ENCODE assay signal across 1 cellular context in the genomic region with DNA sequence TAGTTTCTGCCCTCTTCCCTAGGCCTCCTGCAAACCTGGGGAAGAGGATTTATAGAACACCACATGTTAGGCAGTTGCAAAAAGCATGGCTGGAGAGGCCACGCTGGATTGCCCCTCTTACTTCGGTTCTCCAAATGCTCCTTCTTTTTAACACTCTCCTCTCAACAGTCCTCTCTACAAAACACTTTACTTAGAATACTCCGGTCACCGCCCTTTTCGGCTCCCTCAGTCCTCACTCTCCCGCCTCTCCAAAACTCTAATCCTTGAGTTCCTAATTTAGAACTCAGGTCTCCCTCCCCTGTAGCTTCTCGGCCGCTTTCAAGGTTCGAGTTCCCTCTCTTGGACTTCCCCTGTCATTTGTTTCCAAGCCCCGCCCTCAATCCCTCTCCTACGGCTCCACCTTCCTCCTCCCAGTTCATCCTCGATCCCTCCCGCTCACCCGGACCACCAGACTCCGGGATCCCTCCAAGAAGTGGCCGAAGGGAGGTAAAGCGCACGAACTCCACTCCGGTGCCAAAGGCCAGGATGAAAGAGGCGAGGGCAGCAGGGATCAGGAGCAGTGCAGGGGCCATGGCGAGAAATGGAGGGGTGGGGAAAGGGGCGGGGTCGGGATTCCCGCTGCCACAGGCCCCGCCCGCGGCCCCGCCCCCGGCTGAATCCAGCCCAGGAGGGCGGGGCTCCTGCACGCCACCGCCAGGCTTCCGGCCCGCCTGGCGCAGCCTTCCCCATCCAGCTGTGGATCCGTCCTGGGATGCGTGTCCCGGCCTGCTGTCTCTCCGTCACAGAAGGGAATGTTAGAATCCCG.
TF ChIP-seq lines count a peak whose summit lies in the region.

A gene with protein sequence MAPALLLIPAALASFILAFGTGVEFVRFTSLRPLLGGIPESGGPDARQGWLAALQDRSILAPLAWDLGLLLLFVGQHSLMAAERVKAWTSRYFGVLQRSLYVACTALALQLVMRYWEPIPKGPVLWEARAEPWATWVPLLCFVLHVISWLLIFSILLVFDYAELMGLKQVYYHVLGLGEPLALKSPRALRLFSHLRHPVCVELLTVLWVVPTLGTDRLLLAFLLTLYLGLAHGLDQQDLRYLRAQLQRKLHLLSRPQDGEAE (minus strand): TSS at position 582 of the 805 bp plus-strand sequence. CDS start 10 bp downstream, at position 572.

TF ChIP-seq in HepG2, 621 proteins besides CTCF, POLR2A, EP300 and RAD21 (continued from another document and continues in another):
- peak; percentile 25; the same call in 1 of the 2 replicates for TF ChIP-seq UBTF (CRISPR knock-in tag; IDR thresholded peaks at IDR 0.05)
- peak; percentile 78 for TF ChIP-seq ZNF263 (CRISPR knock-in tag; IDR thresholded peaks at IDR 0.05)
- TF ChIP-seq SNAPC5 (CRISPR knock-in tag; IDR thresholded peaks at IDR 0.05; ENCODE audit: borderline replicate concordance) = no peak
- TF ChIP-seq ZNF670 (CRISPR knock-in tag; IDR thresholded peaks at IDR 0.05; ENCODE audit: borderline replicate concordance) = peak; percentile 64; the same call in 1 of the 2 replicates
- no peak for TF ChIP-seq ZNF720 (CRISPR knock-in tag; IDR thresholded peaks at IDR 0.05)
- TF ChIP-seq, protein P1, sequence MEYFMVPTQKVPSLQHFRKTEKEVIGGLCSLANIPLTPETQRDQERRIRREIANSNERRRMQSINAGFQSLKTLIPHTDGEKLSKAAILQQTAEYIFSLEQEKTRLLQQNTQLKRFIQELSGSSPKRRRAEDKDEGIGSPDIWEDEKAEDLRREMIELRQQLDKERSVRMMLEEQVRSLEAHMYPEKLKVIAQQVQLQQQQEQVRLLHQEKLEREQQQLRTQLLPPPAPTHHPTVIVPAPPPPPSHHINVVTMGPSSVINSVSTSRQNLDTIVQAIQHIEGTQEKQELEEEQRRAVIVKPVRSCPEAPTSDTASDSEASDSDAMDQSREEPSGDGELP (IDR thresholded peaks at IDR 0.05; ENCODE audit: borderline replicate concordance, low read depth) = peak; percentile 90; the same call in 1 of the 2 replicates
- no peak for TF ChIP-seq KLF9 (CRISPR knock-in tag; IDR thresholded peaks at IDR 0.05; ENCODE audit: low read depth)
- TF ChIP-seq ZMAT5 (CRISPR knock-in tag; IDR thresholded peaks at IDR 0.05; ENCODE audit: borderline replicate concordance, low read depth) = no peak
- TF ChIP-seq ZNF33A (CRISPR knock-in tag; IDR thresholded peaks at IDR 0.05; ENCODE audit: borderline replicate concordance) = 0 out of 2 replicates have a peak, but pooled peaks have one; percentile 62
- TF ChIP-seq ZNF446 (CRISPR knock-in tag; IDR thresholded peaks at IDR 0.05) = no peak
- TF ChIP-seq ATF7-NPFF (CRISPR knock-in tag; IDR thresholded peaks at IDR 0.05; ENCODE audit: low read depth) = no peak
- no peak for TF ChIP-seq NFRKB (IDR thresholded peaks at IDR 0.05)
- no peak for TF ChIP-seq ZKSCAN8 (CRISPR knock-in tag; IDR thresholded peaks at IDR 0.05; ENCODE audit: borderline replicate concordance)
- TF ChIP-seq ATF7 (IDR thresholded peaks at IDR 0.05) = no peak
- TF ChIP-seq ATF7 (CRISPR knock-in tag; IDR thresholded peaks at IDR 0.05) = no peak
- TF ChIP-seq ZBTB38 (CRISPR knock-in tag; IDR thresholded peaks at IDR 0.05) = peak; percentile 38; the same call in 1 of the 2 replicates
- TF ChIP-seq RBM39 (IDR thresholded peaks at IDR 0.05; ENCODE audit: low read depth, low read length, poor library complexity, severe bottlenecking) = peak; percentile 45
- TF ChIP-seq MTERF4 (CRISPR knock-in tag; IDR thresholded peaks at IDR 0.05) = peak; percentile 83; the same call in 1 of the 2 replicates
- peak; percentile 59; the same call in 1 of the 2 replicates for TF ChIP-seq ZNF441 (CRISPR knock-in tag; IDR thresholded peaks at IDR 0.05; ENCODE audit: borderline replicate concordance)
- peak; percentile 74 for TF ChIP-seq RXRA (CRISPR knock-in tag; IDR thresholded peaks at IDR 0.05)
- no peak for TF ChIP-seq ZZZ3 (CRISPR knock-in tag; IDR thresholded peaks at IDR 0.05; ENCODE audit: borderline replicate concordance)
- TF ChIP-seq GPN1 (CRISPR knock-in tag; IDR thresholded peaks at IDR 0.05; ENCODE audit: borderline replicate concordance) = no peak
- TF ChIP-seq AKAP8 (CRISPR knock-in tag; IDR thresholded peaks at IDR 0.05) = no peak
- no peak for TF ChIP-seq ZSCAN30 (CRISPR knock-in tag; IDR thresholded peaks at IDR 0.05)
- TF ChIP-seq E2F5 (CRISPR knock-in tag; conservative IDR thresholded peaks at IDR 0.05) = 0 out of 2 replicates have a peak, but pooled peaks have one; percentile 24
- no peak for TF ChIP-seq ZNF280D (CRISPR knock-in tag; IDR thresholded peaks at IDR 0.05)
- TF ChIP-seq ASH2L (IDR thresholded peaks at IDR 0.05; ENCODE audit: insufficient read length, low read depth, low read length) = peak; percentile 58
- peak; percentile 90 for TF ChIP-seq ZNF572 (CRISPR knock-in tag; IDR thresholded peaks at IDR 0.05)
- TF ChIP-seq ELF1 (CRISPR knock-in tag; IDR thresholded peaks at IDR 0.05) = peak; percentile 54
- TF ChIP-seq HOXA3 (CRISPR knock-in tag; IDR thresholded peaks at IDR 0.05) = peak; percentile 66; the same call in 1 of the 2 replicates
- peak; percentile 68; the same call in 1 of the 2 replicates for TF ChIP-seq ZNF749 (CRISPR knock-in tag; IDR thresholded peaks at IDR 0.05; ENCODE audit: borderline replicate concordance)
- TF ChIP-seq ZNF569 (CRISPR knock-in tag; IDR thresholded peaks at IDR 0.05; ENCODE audit: borderline replicate concordance) = no peak
- TF ChIP-seq ZNF546 (CRISPR knock-in tag; conservative IDR thresholded peaks at IDR 0.05) = 0 out of 2 replicates have a peak, but pooled peaks have one; percentile 65
- no peak for TF ChIP-seq LRRFIP1 (CRISPR knock-in tag; conservative IDR thresholded peaks at IDR 0.05)
- peak; percentile 12; the same call in 1 of the 2 replicates for TF ChIP-seq HCFC1 (IDR thresholded peaks at IDR 0.05; ENCODE audit: low read depth, low read length)
- TF ChIP-seq PITX1 (CRISPR knock-in tag; IDR thresholded peaks at IDR 0.05) = no peak; the same call in 1 of the 2 replicates
- TF ChIP-seq YY1 (IDR thresholded peaks at IDR 0.05; ENCODE audit: insufficient read depth, insufficient replicate concordance, low read depth, low read length) = peak; percentile 70
- TF ChIP-seq CCDC6 (CRISPR knock-in tag; IDR thresholded peaks at IDR 0.05) = no peak
- TF ChIP-seq ZNF496 (CRISPR knock-in tag; IDR thresholded peaks at IDR 0.05; ENCODE audit: insufficient replicate concordance) = no peak
- TF ChIP-seq SIN3B (IDR thresholded peaks at IDR 0.05; ENCODE audit: low read length) = no peak
- TF ChIP-seq NR2C2 (CRISPR knock-in tag; IDR thresholded peaks at IDR 0.05; ENCODE audit: borderline replicate concordance) = no peak; the same call in 1 of the 2 replicates
- no peak for TF ChIP-seq ZFP62 (CRISPR knock-in tag; IDR thresholded peaks at IDR 0.05)
- TF ChIP-seq ATF1 (CRISPR knock-in tag; IDR thresholded peaks at IDR 0.05) = no peak
- no peak for TF ChIP-seq ELF3 (CRISPR knock-in tag; IDR thresholded peaks at IDR 0.05)
- 0 out of 2 replicates have a peak, but pooled peaks have one; percentile 52 for TF ChIP-seq ZNF136 (CRISPR knock-in tag; IDR thresholded peaks at IDR 0.05; ENCODE audit: low read depth)
- TF ChIP-seq ZFP36L2 (CRISPR knock-in tag; IDR thresholded peaks at IDR 0.05) = no peak
- TF ChIP-seq ZNF598 (CRISPR knock-in tag; IDR thresholded peaks at IDR 0.05; ENCODE audit: borderline replicate concordance) = no peak
- TF ChIP-seq ZNF12 (CRISPR knock-in tag; IDR thresholded peaks at IDR 0.05) = no peak
- no peak for TF ChIP-seq NR2F2 (IDR thresholded peaks at IDR 0.05; ENCODE audit: borderline replicate concordance, low read depth)
- TF ChIP-seq ZBTB25 (CRISPR knock-in tag; IDR thresholded peaks at IDR 0.05) = no peak
- TF ChIP-seq ZNF251 (CRISPR knock-in tag; IDR thresholded peaks at IDR 0.05) = no peak
- TF ChIP-seq ZNF484 (CRISPR knock-in tag; IDR thresholded peaks at IDR 0.05; ENCODE audit: borderline replicate concordance, low read depth) = no peak
- TF ChIP-seq, protein P2, sequence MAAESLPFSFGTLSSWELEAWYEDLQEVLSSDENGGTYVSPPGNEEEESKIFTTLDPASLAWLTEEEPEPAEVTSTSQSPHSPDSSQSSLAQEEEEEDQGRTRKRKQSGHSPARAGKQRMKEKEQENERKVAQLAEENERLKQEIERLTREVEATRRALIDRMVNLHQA (CRISPR knock-in tag; IDR thresholded peaks at IDR 0.05) = no peak
- TF ChIP-seq RELA (CRISPR knock-in tag; IDR thresholded peaks at IDR 0.05) = no peak
